ENCODE assay signal across 10 cellular contexts in genomic region chr6:85450578-85450884, GRCh38. TPM values are rescaled to one million over a fixed set of nuclear protein-coding genes. Genes with fewer than 3 reads are reported as not detected.
DNase-seq lines count a peak whose midpoint lies in the region; FAIRE-seq and TF ChIP-seq lines count a peak whose summit lies in the region.
"Had no signal": no experiment of that assay in that cellular context is flagged by ENCODE, and none has a peak within 500 bp of the region (broad histone marks: within the 10 kb centered on the region; RNA-seq: fewer than 3 reads in every experiment).

No MANE protein-coding gene starts in this region.

- TF ChIP-seq CTCF in endothelial cell of umbilical vein (IDR thresholded peaks at IDR 0.05; ENCODE audit: extremely low read depth in 1 of 2, insufficient read depth in 1 of 2, low read depth in 1 of 2, low read length in 2 of 2), result peak in 1 of 2 donors; percentile 1
- no peak for TF ChIP-seq CTCF in osteoblast (IDR thresholded peaks at IDR 0.05; ENCODE audit: extremely low read depth, low read depth, low read length)

- no peak for TF ChIP-seq POLR2A in endothelial cell of umbilical vein (IDR thresholded peaks at IDR 0.05; ENCODE audit: low read depth, low read length)

- no peaks in the 10 kb centered on the region for H3K9me3 Mint-ChIP-seq in activated naive CD4-positive, alpha-beta T cell treated with anti-CD3 and anti-CD28 coated beads, Interleukin-2, amount 10 ng/mL, durations not matched to agents 7 days and 5 days

- no TSS peak for BruUV-seq in endothelial cell of umbilical vein (replicated peaks; lab: Mats Ljungman, UMichigan)

- H3K27ac Mint-ChIP-seq in activated naive CD4-positive, alpha-beta T cell treated with anti-CD3 and anti-CD28 coated beads, Interleukin-2, amount 10 ng/mL, durations not matched to agents 7 days and 5 days, result no peak overlapping the region

- H3K36me3 ChIP-seq in endothelial cell of umbilical vein (ENCODE audit: control insufficient read depth in 2 of 2, extremely low read depth in 1 of 2, insufficient read depth in 2 of 2, low read length in 2 of 2) (no peaks in the 10 kb centered on the region), osteoblast (ENCODE audit: insufficient read depth, low read length) (peaks cover 26% of the 10 kb centered on the region)

- H3K79me2 ChIP-seq in endothelial cell of umbilical vein (ENCODE audit: control insufficient read depth, insufficient read depth, low read length) (peaks cover 54% of the 10 kb centered on the region), osteoblast (ENCODE audit: insufficient read depth, low read length) (peaks cover 77% of the 10 kb centered on the region)

- H3K36me3 Mint-ChIP-seq in activated naive CD4-positive, alpha-beta T cell treated with anti-CD3 and anti-CD28 coated beads, Interleukin-2, amount 10 ng/mL, durations not matched to agents 7 days and 5 days, result no peaks in the 10 kb centered on the region

- peak overlapping the region; percentile 57 for H3K4me3 ChIP-seq in Jurkat, Clone E6-1 (ENCODE audit: low read length)
- H3K4me3 ChIP-seq in endothelial cell of umbilical vein (replicated peaks in 1 of 3; ENCODE audit: insufficient read depth in 1 of 3, low read depth in 1 of 3, low read length in 3 of 3) (peak overlapping the region; percentile 61 to 86 (median 69)), osteoblast (ENCODE audit: insufficient read depth, low read length) (peak overlapping the region; percentile 86)

- peaks cover 46% of the 10 kb centered on the region for H3K4me1 Mint-ChIP-seq in activated naive CD4-positive, alpha-beta T cell treated with anti-CD3 and anti-CD28 coated beads, Interleukin-2, amount 10 ng/mL, durations not matched to agents 7 days and 5 days

- no peaks in the 10 kb centered on the region for H3K9me1 ChIP-seq in endothelial cell of umbilical vein (replicated peaks; ENCODE audit: control insufficient read depth, extremely low read depth, insufficient read depth, low read length)

- DNase-seq in activated naive CD4-positive, alpha-beta T cell treated with anti-CD3 and anti-CD28 coated beads, Interleukin-2, amount 10 ng/mL, durations not matched to agents 7 days and 5 days, result no peak
- DNase-seq in activated naive CD4-positive, alpha-beta T cell (lab: John Stamatoyannopoulos, UW), result no peak
- DNase-seq in Jurkat, Clone E6-1 (ENCODE audit: low read depth, low spot score), result no peak
- DNase-seq in endothelial cell of umbilical vein (ENCODE audit: low read depth, low spot score) (no peak), osteoblast (ENCODE audit: insufficient read length, low spot score, missing footprints) (no peak), SIG-M5 treated with dmso at 0.1 percent for 504 hours (lab: John Stamatoyannopoulos, UW; ENCODE audit: unreplicated experiment) (no peak), NCI-H2171 treated with DMSO at 0.1 percent for 48 hours (lab: John Stamatoyannopoulos, UW) (no peak), HEK293T (ENCODE audit: extremely low spot score) (no peak)

- peak overlapping the region; percentile 97 for H3K4me2 ChIP-seq in endothelial cell of umbilical vein (ENCODE audit: insufficient read depth, low read length)
- peak overlapping the region; percentile 78 for H3K4me2 ChIP-seq in osteoblast (ENCODE audit: insufficient read depth, low read length)

- H3K4me3 Mint-ChIP-seq in activated naive CD4-positive, alpha-beta T cell treated with anti-CD3 and anti-CD28 coated beads, Interleukin-2, amount 10 ng/mL, durations not matched to agents 7 days and 5 days, result peak overlapping the region; percentile 73

- H2AFZ ChIP-seq in endothelial cell of umbilical vein (ENCODE audit: low read depth, low read length), result peak overlapping the region; percentile 45
- no peak overlapping the region for H2AFZ ChIP-seq in osteoblast (ENCODE audit: low read length)

- H3K27me3 ChIP-seq in endothelial cell of umbilical vein (ENCODE audit: control insufficient read depth in 2 of 2, insufficient read depth in 2 of 2, low read length in 2 of 2) (no peaks in the 10 kb centered on the region), osteoblast (ENCODE audit: insufficient read depth, low read length) (no peaks in the 10 kb centered on the region)

- H3K9me3 ChIP-seq in endothelial cell of umbilical vein (replicated peaks; ENCODE audit: control insufficient read depth, insufficient read depth, low read length) (no peaks in the 10 kb centered on the region), osteoblast (ENCODE audit: low read depth, low read length) (no peaks in the 10 kb centered on the region)

- CTCF ChIA-PET in activated naive CD4-positive, alpha-beta T cell treated with anti-CD3 and anti-CD28 coated beads, Interleukin-2, amount 10 ng/mL, durations not matched to agents 7 days and 5 days (lab: Charles Lee), result interaction anchor here (1.6 to 4.3 kb wide), 5 partner anchors 12 to 96 kb away, joined by 4 to 51 read pairs (median 8); no protein-coding TSS in a partner anchor
- CTCF ChIA-PET in endothelial cell of umbilical vein (lab: Charles Lee), result interaction anchor here (1.0 to 22.7 kb wide), 13 partner anchors 8 to 97 kb away, joined by 3 to 541 read pairs (median 21); no protein-coding TSS in a partner anchor
- CTCF ChIA-PET in HEK293T (lab: Yijun Ruan, JAX), result interaction anchor here (0.5 to 2.0 kb wide), 4 partner anchors 32 to 96 kb away, joined by 3 to 6 read pairs (median 4); no protein-coding TSS in a partner anchor

- H4K20me1 ChIP-seq in endothelial cell of umbilical vein (replicated peaks; ENCODE audit: control insufficient read depth, extremely low read depth, insufficient read depth, low read length) (no peaks in the 10 kb centered on the region), osteoblast (ENCODE audit: insufficient read depth, low read length) (peaks cover 22% of the 10 kb centered on the region)

- POLR2A ChIA-PET in endothelial cell of umbilical vein (lab: Charles Lee) (interaction anchor here (0.9 to 4.0 kb wide), 8 partner anchors 10 to 228 kb away, joined by 3 to 45 read pairs (median 7); no protein-coding TSS in a partner anchor), HEK293T (lab: Yijun Ruan, JAX) (interaction anchor here (1.8 to 2.0 kb wide), 2 partner anchors 192 to 228 kb away, joined by 6 to 9 read pairs; partner anchors contain the start of gene SYNCRIP)

- FAIRE-seq in endothelial cell of umbilical vein (lab: Jason Lieb, UNC), result no peak
- FAIRE-seq: colon, G401.6 had no signal

- H3K27me3 Mint-ChIP-seq in activated naive CD4-positive, alpha-beta T cell treated with anti-CD3 and anti-CD28 coated beads, Interleukin-2, amount 10 ng/mL, durations not matched to agents 7 days and 5 days, result peaks cover 77% of the 10 kb centered on the region

- H3K27ac ChIP-seq in endothelial cell of umbilical vein (ENCODE audit: insufficient read depth, low read depth, low read length) (peak overlapping the region; percentile 84), osteoblast (ENCODE audit: low read depth, low read length) (peak overlapping the region; percentile 92)

- dilution Hi-C loops in endothelial cell of umbilical vein (cut with MboI; ENCODE audit: extremely low pct_ligation_motif_present, low sequenced_read_pairs), result loop anchor here (25.0 kb wide), 1 partner anchor 88 kb away; no protein-coding TSS in a partner anchor

- H3K9ac ChIP-seq in endothelial cell of umbilical vein (replicated peaks; ENCODE audit: extremely low read depth, insufficient read depth, low read length), result peak overlapping the region; percentile 91

- intact Hi-C loops in endothelial cell of umbilical vein (cut with micrococcal nuclease), result loop anchor here (1.0 kb wide), 5 partner anchors 10 to 95 kb away; no protein-coding TSS in a partner anchor

- peaks cover 23% of the 10 kb centered on the region for H3K4me1 ChIP-seq in endothelial cell of umbilical vein (ENCODE audit: control insufficient read depth, extremely low read depth, insufficient read depth, low read length)
- peaks cover 47% of the 10 kb centered on the region for H3K4me1 ChIP-seq in osteoblast (ENCODE audit: insufficient read depth, low read length)

TF ChIP-seq in endothelial cell of umbilical vein, 7 proteins besides CTCF, POLR2A, EP300 and RAD21:
- no peak for TF ChIP-seq JUN (IDR thresholded peaks at IDR 0.05; ENCODE audit: borderline replicate concordance, insufficient read depth, insufficient read length, low read depth)
- peak; percentile 51 for TF ChIP-seq GATA2 (IDR thresholded peaks at IDR 0.05; ENCODE audit: insufficient read depth, insufficient read length, low read depth, low read length)
- TF ChIP-seq EZH2 (IDR thresholded peaks at IDR 0.05; ENCODE audit: borderline replicate concordance, low read depth, low read length, severe bottlenecking), result no peak
TF ChIP-seq in endothelial cell of umbilical vein: peak in this region for 1.

TF ChIP-seq in HEK293T, 16 proteins besides CTCF, POLR2A, EP300 and RAD21:
- no peak for TF ChIP-seq BHLHE40 (IDR thresholded peaks at IDR 0.05; ENCODE audit: borderline replicate concordance)
- no peak for TF ChIP-seq ARNT (IDR thresholded peaks at IDR 0.05)
- no peak for TF ChIP-seq FOXA1 (IDR thresholded peaks at IDR 0.05)
- no peak for TF ChIP-seq HDGF (IDR thresholded peaks at IDR 0.05; ENCODE audit: borderline replicate concordance)
- TF ChIP-seq TARDBP (IDR thresholded peaks at IDR 0.05), result no peak

RNA-seq across cellular contexts. Expression of gene NT5E, which starts 0.6 kb away (rescaled TPM):
- polyA plus RNA-seq in Jurkat, Clone E6-1 (2012; ENCODE audit: insufficient read depth, insufficient read length), result 0.61 TPM
- 48.2 and 115 TPM in 2 replicates for total RNA-seq in endothelial cell of umbilical vein
- 59.3 and 110 TPM in 2 replicates for polyA plus RNA-seq in endothelial cell of umbilical vein
- 59.9 and 64.0 TPM in 2 replicates for polyA plus RNA-seq in endothelial cell of umbilical vein (2011; cell fraction: cytosol; rRNA removed)
- 35.1 and 40.4 TPM in 2 replicates for polyA plus RNA-seq in endothelial cell of umbilical vein (2011; cell fraction: nucleus; rRNA removed)
- 47.0 and 83.3 TPM in 2 replicates for polyA plus RNA-seq in endothelial cell of umbilical vein (2012)
- 78.0 and 90.7 TPM in 2 replicates for polyA minus RNA-seq in endothelial cell of umbilical vein
- polyA minus RNA-seq in endothelial cell of umbilical vein (2011; cell fraction: cytosol; rRNA and poly(A)+ RNA removed), result 4.2 TPM
- polyA minus RNA-seq in endothelial cell of umbilical vein (2011; cell fraction: nucleus; rRNA and poly(A)+ RNA removed), result 41.8 and 43.6 TPM in 2 replicates
- total RNA-seq in osteoblast, result 219 and 280 TPM in 2 replicates
